In genomic region chr15:44710236-44711088, GRCh38 we compare ENCODE assay signal across 8 cellular contexts. TPM values are rescaled to one million over a fixed set of nuclear protein-coding genes. Genes with fewer than 3 reads are reported as not detected.
DNase-seq lines count a peak whose midpoint lies in the region; ATAC-seq and TF ChIP-seq lines count a peak whose summit lies in the region.

No MANE protein-coding gene starts in this region.

- no peaks in the 10 kb centered on the region for H3K9me3 Mint-ChIP-seq in activated B cell treated with CpG ODN at 0.5 μM for 24 hours

- H3K27ac Mint-ChIP-seq in activated B cell treated with CpG ODN at 0.5 μM for 24 hours: peak overlapping the region; percentile 100

- intact Hi-C loops in activated B cell treated with CpG ODN at 0.5 μM for 24 hours (cut with micrococcal nuclease): loop anchor here (1.0 to 5.0 kb wide), 7 partner anchors 18 to 327 kb away; partner anchors contain the start of genes CTDSPL2, EIF3J and SPG11

- no peaks in the 10 kb centered on the region for H3K27me3 ChIP-seq in neutrophil

- peaks cover 34 to 35% of the 10 kb centered on the region in 2 experiments for H3K4me1 ChIP-seq in neutrophil (ENCODE audit: control insufficient read depth in 1 of 2, insufficient read depth in 1 of 2, low read depth in 1 of 2, low read length in 1 of 2)

- H3K4me3 ChIP-seq in fibroblast of mammary gland (ENCODE audit: control insufficient read depth, low read depth, low read length) (peak overlapping the region; percentile 99), neutrophil (ENCODE audit: low read depth in 1 of 2, low read length in 1 of 2) (peak overlapping the region; percentile 100)

- POLR2A ChIA-PET in activated B cell treated with CpG ODN at 0.5 μM for 24 hours (lab: Charles Lee): interaction anchor here (0.6 to 24.4 kb wide), 29 partner anchors 12 to 934 kb away, joined by 3 to 2387 read pairs (median 7); partner anchors contain the start of genes EIF3J, ELL3, SPG11 and TRIM69

- peak; percentile 29 for ATAC-seq in activated B cell treated with CpG ODN at 0.5 μM for 24 hours (ENCODE audit: low read depth)
- no peak for ATAC-seq in HG02798 (IDR thresholded peaks at IDR 0.05; ENCODE audit: poor library complexity, unreplicated experiment)

- H3K27ac ChIP-seq in neutrophil: peak overlapping the region; percentile 96

- TF ChIP-seq CTCF in activated B cell treated with CpG ODN at 0.5 μM for 24 hours (IDR thresholded peaks at IDR 0.05): no peak
- peak; percentile 47 for TF ChIP-seq CTCF in fibroblast of mammary gland (conservative IDR thresholded peaks at IDR 0.05; ENCODE audit: control insufficient read depth, insufficient read depth, low read depth, low read length)
- no peak for TF ChIP-seq CTCF in neutrophil (IDR thresholded peaks at IDR 0.05)

- DNase-seq in DMS 273 (lab: John Stamatoyannopoulos, UW; ENCODE audit: unreplicated experiment) (peak; percentile 40), DMS 273 treated with DMSO at 0.1 percent for 48 hours (lab: John Stamatoyannopoulos, UW) (no peak), activated B cell treated with CpG ODN at 0.5 μM for 24 hours (peak; percentile 50), fibroblast of mammary gland (ENCODE audit: low read depth) (peak; percentile 48)
- DNase-seq in NK-92 treated with Interleukin-12 subunit alpha and Interleukin-12 subunit beta, amount 100 ng/mL, for 24 hours (lab: John Stamatoyannopoulos, UW): no peak

- TF ChIP-seq RAD21 in Ishikawa (IDR thresholded peaks at IDR 0.05; ENCODE audit: low read depth): no peak

- H3K36me3 Mint-ChIP-seq in activated B cell treated with CpG ODN at 0.5 μM for 24 hours (ENCODE audit: low read depth): peaks cover 60% of the 10 kb centered on the region

- H3K4me3 Mint-ChIP-seq in activated B cell treated with CpG ODN at 0.5 μM for 24 hours: peak overlapping the region; percentile 99

- no peaks in the 10 kb centered on the region for H3K9me3 ChIP-seq in neutrophil

- no peaks in the 10 kb centered on the region for H3K27me3 Mint-ChIP-seq in activated B cell treated with CpG ODN at 0.5 μM for 24 hours

- no peak for TF ChIP-seq EP300 in Ishikawa (IDR thresholded peaks at IDR 0.05; ENCODE audit: borderline replicate concordance)

- peaks cover 42% of the 10 kb centered on the region for H3K4me1 Mint-ChIP-seq in activated B cell treated with CpG ODN at 0.5 μM for 24 hours

- CTCF ChIA-PET in activated B cell treated with CpG ODN at 0.5 μM for 24 hours (lab: Charles Lee): interaction anchor here (0.6 to 16.4 kb wide), 13 partner anchors 9 to 423 kb away, joined by 3 to 239 read pairs (median 7); partner anchors contain the start of genes SPG11 and TRIM69

- peaks cover 41% of the 10 kb centered on the region for H3K36me3 ChIP-seq in neutrophil

TF ChIP-seq in Ishikawa, 13 proteins besides CTCF, POLR2A, EP300 and RAD21:
- TF ChIP-seq MAX (IDR thresholded peaks at IDR 0.05) (no peak), ZBTB7A (IDR thresholded peaks at IDR 0.05; ENCODE audit: low read depth) (0 out of 2 replicates have a peak, but pooled peaks have one; percentile 35)

RNA-seq across cellular contexts. Expression of gene PATL2, which starts 0.7 kb away (rescaled TPM):
- 19.8 and 27.2 TPM in 2 replicates for total RNA-seq in activated B cell treated with CpG ODN at 0.5 μM for 24 hours

RNA-seq across cellular contexts. Expression of gene B2M, which starts 0.9 kb away (rescaled TPM):
- total RNA-seq in activated B cell treated with CpG ODN at 0.5 μM for 24 hours: 3,396 and 3,707 TPM in 2 replicates

RNA-seq across cellular contexts. Expression of gene TRIM69, which starts 25.9 kb away (rescaled TPM):
- 30.8 and 35.4 TPM in 2 replicates for total RNA-seq in activated B cell treated with CpG ODN at 0.5 μM for 24 hours

RNA-seq across cellular contexts. Expression of gene SPG11, which starts 47.0 kb away (rescaled TPM):
- 132 and 161 TPM in 2 replicates for total RNA-seq in activated B cell treated with CpG ODN at 0.5 μM for 24 hours

Comparison
In these comparisons a context has a peak if more than half of its experiments do, and no peak if none do; other contexts are left out.
1. DNase-seq: peak in DMS 273 (single experiment), activated B cell treated with CpG ODN at 0.5 μM for 24 hours (single experiment) and fibroblast of mammary gland (single experiment); none in DMS 273 treated with DMSO at 0.1 percent for 48 hours (single experiment) and NK-92 treated with Interleukin-12 subunit alpha and Interleukin-12 subunit beta, amount 100 ng/mL, for 24 hours (single experiment).